28 cellular contexts compared by ENCODE assay signal in genomic region chr15:75109731-75110130, GRCh38.
DNase-seq lines count a peak whose midpoint lies in the region; ATAC-seq, FAIRE-seq and TF ChIP-seq lines count a peak whose summit lies in the region.
"Had no signal": no experiment of that assay in that cellular context is flagged by ENCODE, and none has a peak within 500 bp of the region (broad histone marks: within the 10 kb centered on the region; RNA-seq: fewer than 3 reads in every experiment).

No MANE protein-coding gene starts in this region.

- H3K4me1 Mint-ChIP-seq in MCF 10A (ENCODE audit: insufficient read depth, unreplicated experiment) (peaks cover 33% of the 10 kb centered on the region), astrocyte (ENCODE audit: low read depth, unreplicated experiment) (peaks cover 32% of the 10 kb centered on the region)
- peaks cover 58 to 89% of the 10 kb centered on the region in 2 donors for H3K4me1 Mint-ChIP-seq in stimulated activated naive B cell treated with anti-CD40 and anti-IgM and Interleukin-4, amounts not matched to agents 10 μg/mL and 1 μg/mL and 100 μg/mL, for 72 hours

- no peak for FAIRE-seq in astrocyte (lab: Jason Lieb, UNC)
- FAIRE-seq: GM18507, HepG2 had no signal

- in situ Hi-C loops in mammary epithelial cell (cut with MboI; ENCODE audit: low sequenced_read_pairs in 2 of 2) = loop anchor here in 1 of 2 donors (5.0 kb wide), 1 partner anchor 93 kb away; the partner anchor contains the start of gene C15orf39

- no peak for DNase-seq in MCF 10A (ENCODE audit: unreplicated experiment)
- DNase-seq in mammary epithelial cell = no peak
- no peak for DNase-seq in astrocyte (ENCODE audit: low read depth)
- no peak for DNase-seq in stimulated activated naive B cell treated with anti-CD40 and anti-IgM and Interleukin-4, amounts not matched to agents 10 μg/mL and 1 μg/mL and 100 μg/mL, for 72 hours
- DNase-seq in DMS114 treated with DMSO at 0.1 percent for 48 hours (lab: John Stamatoyannopoulos, UW; ENCODE audit: unreplicated experiment) = no peak
- no peak for DNase-seq in erythroblast (lab: John Stamatoyannopoulos, UW)
- DNase-seq: activated CD4-positive, alpha-beta T cell treated with anti-CD3 and anti-CD28 coated beads, Interleukin-2, amount 50 U/mL, for 4 hours; activated T-cell treated with anti-CD3 and anti-CD28 coated beads, Interleukin-2, amount 50 U/mL, for 24 hours; brain microvascular endothelial cell; Caco-2; endodermal cell; left cardiac atrium; mesendoderm; MM.1S; naive B cell; NCI-H1694; NCI-H2227 treated with DMSO at 0.1 percent for 48 hours; NCI-H774; Right ventricle myocardium superior; stimulated activated CD4-positive, alpha-beta T cell treated with anti-CD3 and anti-CD28 coated beads, Interleukin-15, amount 100 ng/mL, for 24 hours had no signal

- no peak overlapping the region for H3K4me2 ChIP-seq in mammary epithelial cell (ENCODE audit: insufficient read depth, low read depth, low read length)
- H3K4me2 ChIP-seq in astrocyte (ENCODE audit: low read length) = no peak overlapping the region

- H3K4me1 ChIP-seq in mammary epithelial cell (ENCODE audit: insufficient read depth, low read length) (peaks cover 28% of the 10 kb centered on the region), astrocyte (ENCODE audit: insufficient read depth, low read length) (peaks cover 33% of the 10 kb centered on the region)
- H3K4me1 ChIP-seq: parathyroid adenoma, right lobe of liver had no signal

- no peaks in the 10 kb centered on the region for H3K36me3 ChIP-seq in mammary epithelial cell (ENCODE audit: insufficient read depth, low read length)
- H3K36me3 ChIP-seq in KOPT-K1 (ENCODE audit: insufficient read depth, low read length) = no peaks in the 10 kb centered on the region
- no peaks in the 10 kb centered on the region for H3K36me3 ChIP-seq in astrocyte (ENCODE audit: insufficient read depth, low read length)
- H3K36me3 ChIP-seq: brain microvascular endothelial cell, right lobe of liver had no signal

- H2AFZ ChIP-seq in mammary epithelial cell (ENCODE audit: low read depth, low read length) (no peak overlapping the region), astrocyte (ENCODE audit: low read depth, low read length) (peak overlapping the region; percentile 23)
- H2AFZ ChIP-seq: parathyroid adenoma had no signal

- no peaks in the 10 kb centered on the region for H3K9me3 Mint-ChIP-seq in MCF 10A (ENCODE audit: unreplicated experiment)
- H3K9me3 Mint-ChIP-seq in astrocyte (ENCODE audit: unreplicated experiment) = peaks cover 16% of the 10 kb centered on the region
- H3K9me3 Mint-ChIP-seq in stimulated activated naive B cell treated with anti-CD40 and anti-IgM and Interleukin-4, amounts not matched to agents 10 μg/mL and 1 μg/mL and 100 μg/mL, for 72 hours = peaks cover 4 to 11% of the 10 kb centered on the region in 2 donors

- no peaks in the 10 kb centered on the region for H3K36me3 Mint-ChIP-seq in MCF 10A (ENCODE audit: insufficient read depth, unreplicated experiment)
- H3K36me3 Mint-ChIP-seq in astrocyte (ENCODE audit: low read depth, unreplicated experiment) = peaks cover 2% of the 10 kb centered on the region
- peaks cover 6 to 14% of the 10 kb centered on the region in 2 donors for H3K36me3 Mint-ChIP-seq in stimulated activated naive B cell treated with anti-CD40 and anti-IgM and Interleukin-4, amounts not matched to agents 10 μg/mL and 1 μg/mL and 100 μg/mL, for 72 hours

- intact Hi-C loops in MCF 10A (cut with micrococcal nuclease) = loop anchor here (5.0 kb wide), 1 partner anchor 43 kb away; no protein-coding TSS in a partner anchor
- intact Hi-C loops in mammary epithelial cell (cut with micrococcal nuclease) = loop anchor here (2.0 kb wide), 1 partner anchor 41 kb away; no protein-coding TSS in a partner anchor

- peaks cover 13% of the 10 kb centered on the region for H3K9me3 ChIP-seq in mammary epithelial cell (replicated peaks; ENCODE audit: insufficient read depth, low read length)
- H3K9me3 ChIP-seq in KOPT-K1 (ENCODE audit: insufficient read depth, low read length, poor library complexity, severe bottlenecking) = peaks cover 23% of the 10 kb centered on the region
- peaks cover 3% of the 10 kb centered on the region for H3K9me3 ChIP-seq in astrocyte (ENCODE audit: insufficient read depth, low read depth, low read length)
- H3K9me3 ChIP-seq: right lobe of liver, thoracic aorta had no signal

- no peak for TF ChIP-seq CTCF in MCF 10A (IDR thresholded peaks at IDR 0.05; ENCODE audit: unreplicated experiment)
- no peak for TF ChIP-seq CTCF in mammary epithelial cell (conservative IDR thresholded peaks at IDR 0.05 in 1 of 2, IDR thresholded peaks at IDR 0.05 in 1 of 2; ENCODE audit: extremely low read depth in 1 of 2, insufficient read depth in 1 of 2, low read depth in 1 of 2, low read length in 2 of 2)
- no peak for TF ChIP-seq CTCF in astrocyte (IDR thresholded peaks at IDR 0.05; ENCODE audit: insufficient read depth, low read depth, low read length)

- no peaks in the 10 kb centered on the region for H3K27me3 Mint-ChIP-seq in MCF 10A (ENCODE audit: insufficient read depth, unreplicated experiment)
- H3K27me3 Mint-ChIP-seq in astrocyte (ENCODE audit: low read depth, unreplicated experiment) = peaks cover 15% of the 10 kb centered on the region
- H3K27me3 Mint-ChIP-seq in stimulated activated naive B cell treated with anti-CD40 and anti-IgM and Interleukin-4, amounts not matched to agents 10 μg/mL and 1 μg/mL and 100 μg/mL, for 72 hours = peaks cover 3 to 6% of the 10 kb centered on the region in 2 donors

- no peak overlapping the region for H3K27ac ChIP-seq in mammary epithelial cell (ENCODE audit: insufficient read depth, low read depth, low read length)
- H3K27ac ChIP-seq in KOPT-K1 (ENCODE audit: low read depth, low read length, poor library complexity, severe bottlenecking) = peak overlapping the region; percentile 84
- no peak overlapping the region for H3K27ac ChIP-seq in astrocyte (ENCODE audit: low read depth, low read length)
- H3K27ac ChIP-seq: brain microvascular endothelial cell, parathyroid adenoma, right lobe of liver, thoracic aorta had no signal

- H3K4me3 Mint-ChIP-seq in MCF 10A (ENCODE audit: unreplicated experiment) (no peak overlapping the region), astrocyte (ENCODE audit: unreplicated experiment) (peak overlapping the region; percentile 41)
- peak overlapping the region in 1 of 2 donors; percentile 7 for H3K4me3 Mint-ChIP-seq in stimulated activated naive B cell treated with anti-CD40 and anti-IgM and Interleukin-4, amounts not matched to agents 10 μg/mL and 1 μg/mL and 100 μg/mL, for 72 hours
- H3K4me3 Mint-ChIP-seq: activated T-cell treated with anti-CD3 and anti-CD28 coated beads, Interleukin-2, amount 50 U/mL, for 24 hours; endodermal cell had no signal

- dilution Hi-C loops in mammary epithelial cell (cut with HindIII; ENCODE audit: low sequenced_read_pairs) = no loop called here

- H3K9ac ChIP-seq in mammary epithelial cell (ENCODE audit: insufficient read depth, low read length) (no peak overlapping the region), astrocyte (ENCODE audit: low read length) (no peak overlapping the region)
- H3K9ac ChIP-seq: parathyroid adenoma had no signal

- H3K79me2 ChIP-seq in mammary epithelial cell (ENCODE audit: insufficient read depth, low read length) = no peaks in the 10 kb centered on the region
- H3K79me2 ChIP-seq in astrocyte (ENCODE audit: insufficient read depth, low read length) = no peaks in the 10 kb centered on the region
- H3K79me2 ChIP-seq: parathyroid adenoma had no signal

- 88% methylated on average over 5 of the region's 7 CpGs for WGBS in mammary epithelial cell (ENCODE audit: low coverage, missing lambda C conversion rate)

- CTCF ChIA-PET in MCF 10A (lab: Yijun Ruan, JAX) = no interaction called here
- CTCF ChIA-PET in mammary epithelial cell (lab: Charles Lee; ENCODE audit: low non-redundant PET) = no interaction called here

- H3K4me3 ChIP-seq in mammary epithelial cell (replicated peaks in 1 of 3; ENCODE audit: insufficient read depth in 1 of 3, low read depth in 2 of 3, low read length in 3 of 3) (no peak overlapping the region), astrocyte (ENCODE audit: insufficient read depth, low read depth, low read length) (no peak overlapping the region)
- H3K4me3 ChIP-seq: right lobe of liver, thoracic aorta had no signal

- peak overlapping the region; percentile 59 for H3K27ac Mint-ChIP-seq in MCF 10A (ENCODE audit: low read depth, unreplicated experiment)
- no peak overlapping the region for H3K27ac Mint-ChIP-seq in astrocyte (ENCODE audit: unreplicated experiment)
- peak overlapping the region; percentile 10 for H3K27ac Mint-ChIP-seq in stimulated activated naive B cell treated with anti-CD40 and anti-IgM and Interleukin-4, amounts not matched to agents 10 μg/mL and 1 μg/mL and 100 μg/mL, for 72 hours
- H3K27ac Mint-ChIP-seq: activated T-cell treated with anti-CD3 and anti-CD28 coated beads, Interleukin-2, amount 50 U/mL, for 24 hours; endodermal cell had no signal

- no peaks in the 10 kb centered on the region for H4K20me1 ChIP-seq in mammary epithelial cell (ENCODE audit: insufficient read depth, low read length)
- H4K20me1 ChIP-seq in astrocyte (ENCODE audit: insufficient read depth, low read length) = no peaks in the 10 kb centered on the region

- BruUV-seq in MCF 10A (replicated peaks; lab: Mats Ljungman, UMichigan) (no TSS peak), mammary epithelial cell (replicated peaks; lab: Mats Ljungman, UMichigan) (no TSS peak)

- POLR2A ChIA-PET in MCF 10A (lab: Yijun Ruan, JAX) = no interaction called here

- no peak for ATAC-seq in stimulated activated naive B cell treated with anti-CD40 and anti-IgM and Interleukin-4, amounts not matched to agents 10 μg/mL and 1 μg/mL and 100 μg/mL, for 72 hours (replicated peaks)
- no peak for ATAC-seq in HG02798 (IDR thresholded peaks at IDR 0.05; ENCODE audit: poor library complexity, unreplicated experiment)
- ATAC-seq: activated naive CD4-positive, alpha-beta T cell treated with anti-CD3 and anti-CD28 coated beads, Interleukin-2, amount 50 U/mL, for 72 hours; left cardiac atrium; right lobe of liver had no signal

- TF ChIP-seq POLR2A in erythroblast (IDR thresholded peaks at IDR 0.05; ENCODE audit: low read length) = no peak

- H3K27me3 ChIP-seq in mammary epithelial cell (ENCODE audit: insufficient read depth, low read length) = peaks cover 5% of the 10 kb centered on the region
- H3K27me3 ChIP-seq in astrocyte (ENCODE audit: insufficient read depth, low read length) = no peaks in the 10 kb centered on the region
- H3K27me3 ChIP-seq: brain microvascular endothelial cell, right lobe of liver had no signal
